Comparison of ENCODE assay signal across 1 cellular context in the genomic region with DNA sequence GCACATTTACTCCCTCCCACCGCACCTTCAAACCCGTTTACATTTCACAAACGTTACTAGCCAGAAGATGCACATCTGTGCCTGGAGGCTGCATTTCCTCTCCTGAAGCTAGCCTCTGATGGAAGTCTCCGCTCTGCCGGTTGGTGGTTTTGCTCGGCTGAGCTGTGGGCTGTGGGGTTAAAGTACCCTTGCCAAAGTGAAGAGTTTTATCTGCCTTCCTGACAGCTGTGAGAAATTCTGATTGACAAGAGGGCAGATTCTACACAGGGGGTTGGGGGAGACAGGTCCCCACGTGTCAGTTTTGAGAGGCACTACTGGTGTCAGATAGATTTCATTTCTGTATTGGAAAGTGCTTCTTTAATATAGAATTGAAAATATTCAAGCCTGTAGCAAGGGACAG.
TF ChIP-seq lines count a peak whose summit lies in the region.

No MANE protein-coding gene starts in this region.

TF ChIP-seq in H1, 55 proteins besides CTCF, POLR2A, EP300 and RAD21 (continued from another document):
- TF ChIP-seq NRF1 (IDR thresholded peaks at IDR 0.05; ENCODE audit: low read depth, low read length), result no peak
